Comparison of ENCODE assay signal across 8 cellular contexts in genomic region chr22:19523240-19524169, GRCh38. TPM values are rescaled to one million over a fixed set of nuclear protein-coding genes. Genes with fewer than 3 reads are reported as not detected.
DNase-seq lines count a peak whose midpoint lies in the region; ATAC-seq and TF ChIP-seq lines count a peak whose summit lies in the region.

No MANE protein-coding gene starts in this region.

- WGBS in right lobe of liver (ENCODE audit: insufficient coverage, low coverage, low lambda C conversion rate, missing lambda C conversion rate) = 0% methylated on average over 2 of the region's 99 CpGs
- 1% methylated on average over 99 of the region's 99 CpGs for WGBS in urinary bladder

- H3K4me3 Mint-ChIP-seq in CD8-positive, alpha-beta T cell = peak overlapping the region; percentile 60
- H3K4me3 Mint-ChIP-seq in central memory CD8-positive, alpha-beta T cell = peak overlapping the region; percentile 16

- no peak for DNase-seq in CD8-positive, alpha-beta T cell
- peak; percentile 21 to 22 for DNase-seq in NCI-H1930 (lab: John Stamatoyannopoulos, UW)
- DNase-seq in central memory CD8-positive, alpha-beta T cell (ENCODE audit: low spot score in 2 of 2) = no peak
- DNase-seq in right lobe of liver = peak in 1 of 3 donors; percentile 42
- DNase-seq in NCI-H1436 (lab: John Stamatoyannopoulos, UW) = no peak
- DNase-seq in RKO (ENCODE audit: low spot score) = no peak

- H3K4me1 ChIP-seq in CD8-positive, alpha-beta T cell (ENCODE audit: insufficient read depth, low read length) = peaks cover 6% of the 10 kb centered on the region
- H3K4me1 ChIP-seq in right lobe of liver (peaks cover 0 to 14% (median 2%) of the 10 kb centered on the region in 4 donors), urinary bladder (ENCODE audit: insufficient read depth) (no peaks in the 10 kb centered on the region)

- no peak for TF ChIP-seq POLR2A in right lobe of liver (IDR thresholded peaks at IDR 0.05)

- no peaks in the 10 kb centered on the region for H3K36me3 ChIP-seq in CD8-positive, alpha-beta T cell (ENCODE audit: insufficient read depth, low read length)
- H3K36me3 ChIP-seq in right lobe of liver (no peaks in the 10 kb centered on the region), urinary bladder (ENCODE audit: insufficient read depth) (no peaks in the 10 kb centered on the region)

- peak overlapping the region; percentile 41 for H3K4me3 ChIP-seq in CD8-positive, alpha-beta T cell (ENCODE audit: low read depth, low read length)
- H3K4me3 ChIP-seq in right lobe of liver (peak overlapping the region; percentile 29 to 40 (median 35)), urinary bladder (ENCODE audit: low read depth, low read length) (peak overlapping the region; percentile 20)

- H3K27ac Mint-ChIP-seq in CD8-positive, alpha-beta T cell = no peak overlapping the region
- H3K27ac Mint-ChIP-seq in central memory CD8-positive, alpha-beta T cell (ENCODE audit: low read depth) = no peak overlapping the region

- TF ChIP-seq CTCF in CD8-positive, alpha-beta T cell (IDR thresholded peaks at IDR 0.05) = no peak
- TF ChIP-seq CTCF in right lobe of liver (IDR thresholded peaks at IDR 0.05) = no peak

- POLR2A ChIA-PET in CD8-positive, alpha-beta T cell (lab: Charles Lee) = no interaction called here

- intact Hi-C loops in CD8-positive, alpha-beta T cell (cut with DNase I, micrococcal nuclease) = no loop called here
- intact Hi-C loops in right lobe of liver (cut with DNase I) = no loop called here

- H3K27me3 Mint-ChIP-seq in CD8-positive, alpha-beta T cell (ENCODE audit: low read depth) = peaks cover 27% of the 10 kb centered on the region
- peaks cover 40% of the 10 kb centered on the region for H3K27me3 Mint-ChIP-seq in central memory CD8-positive, alpha-beta T cell

- peaks cover 4% of the 10 kb centered on the region for H3K4me1 Mint-ChIP-seq in CD8-positive, alpha-beta T cell (ENCODE audit: low read depth)
- peaks cover 6% of the 10 kb centered on the region for H3K4me1 Mint-ChIP-seq in central memory CD8-positive, alpha-beta T cell

- no peaks in the 10 kb centered on the region for H3K36me3 Mint-ChIP-seq in CD8-positive, alpha-beta T cell
- H3K36me3 Mint-ChIP-seq in central memory CD8-positive, alpha-beta T cell (ENCODE audit: insufficient read depth) = no peaks in the 10 kb centered on the region

- H3K27ac ChIP-seq in CD8-positive, alpha-beta T cell (ENCODE audit: low read depth, low read length) = no peak overlapping the region
- no peak overlapping the region for H3K27ac ChIP-seq in right lobe of liver
- H3K27ac ChIP-seq in urinary bladder (ENCODE audit: low read depth) = no peak overlapping the region

- H3K27me3 ChIP-seq in CD8-positive, alpha-beta T cell (ENCODE audit: insufficient read depth, low read length) = no peaks in the 10 kb centered on the region
- H3K27me3 ChIP-seq in right lobe of liver = peaks cover 0 to 21% of the 10 kb centered on the region in 2 donors

- CTCF ChIA-PET in CD8-positive, alpha-beta T cell (lab: Charles Lee) = interaction anchor here (1.2 kb wide), 1 partner anchor 27 kb away, joined by 3 read pairs; no protein-coding TSS in a partner anchor

- H3K9me3 Mint-ChIP-seq in CD8-positive, alpha-beta T cell = no peaks in the 10 kb centered on the region
- no peaks in the 10 kb centered on the region for H3K9me3 Mint-ChIP-seq in central memory CD8-positive, alpha-beta T cell

- H3K9me3 ChIP-seq in CD8-positive, alpha-beta T cell (ENCODE audit: low read length) = no peaks in the 10 kb centered on the region
- no peaks in the 10 kb centered on the region for H3K9me3 ChIP-seq in right lobe of liver

- peak; percentile 44 for ATAC-seq in CD8-positive, alpha-beta T cell
- no peak for ATAC-seq in central memory CD8-positive, alpha-beta T cell (replicated peaks; ENCODE audit: extremely low read depth, poor library complexity, severe bottlenecking)
- peak; percentile 23 to 38 (median 30) for ATAC-seq in right lobe of liver
- no peak for ATAC-seq in GM18498 (IDR thresholded peaks at IDR 0.05; ENCODE audit: unreplicated experiment)

RNA-seq across cellular contexts. Expression of gene CLDN5, which starts 0.7 kb away (rescaled TPM):
- not detected for total RNA-seq in CD8-positive, alpha-beta T cell
- total RNA-seq in right lobe of liver (10 to 100 TPM in 2 of 6 experiments, 1 to 10 TPM in 4; 4.4 to 12.1 (median 5.7) TPM), urinary bladder (49.3 TPM)
- 148 TPM for polyA plus RNA-seq in urinary bladder

RNA-seq across cellular contexts. Expression of gene CDC45, which starts 43.8 kb away (rescaled TPM):
- total RNA-seq in CD8-positive, alpha-beta T cell = 1 to 10 TPM; 1.8 to 2.3 TPM
- total RNA-seq in right lobe of liver (1 to 10 TPM in 2 of 6 experiments, under 1 TPM in 3, not detected in 1; 0.39 to 4.2 (median 0.56) TPM), urinary bladder (4.0 TPM)
- polyA plus RNA-seq in urinary bladder = 0.34 TPM

RNA-seq across cellular contexts. Expression of gene UFD1, which starts 44.5 kb away (rescaled TPM):
- total RNA-seq in CD8-positive, alpha-beta T cell = 10 to 100 TPM; 67.8 to 70.8 TPM
- total RNA-seq in right lobe of liver (10 to 100 TPM; 26.8 to 43.7 (median 32.1) TPM), urinary bladder (32.6 TPM)
- polyA plus RNA-seq in urinary bladder = 69.8 TPM

Comparison
In these comparisons a context has a peak if more than half of its experiments do, and no peak if none do; other contexts are left out.
1. ATAC-seq: peak in CD8-positive, alpha-beta T cell (single experiment) and right lobe of liver (4 of 4); none in central memory CD8-positive, alpha-beta T cell (single experiment) and GM18498 (single experiment).
2. DNase-seq: peak in NCI-H1930 (2 of 2); none in CD8-positive, alpha-beta T cell (0 of 7), central memory CD8-positive, alpha-beta T cell (0 of 2), NCI-H1436 (single experiment) and RKO (single experiment).
3. RNA of gene CLDN5, which starts 0.7 kb away (total RNA-seq): 49.3 TPM in urinary bladder (single experiment) and 4.4 to 12.1 TPM in right lobe of liver; not detected in CD8-positive, alpha-beta T cell; every median in the first group is over 4 times any median in the second.
4. Peak in every context shown above with its lines, with median percentiles within 50 percentile points of each other: H3K4me3 ChIP-seq.